ENCODE assay signal across 10 cellular contexts in genomic region chr17:3887811-3888210, GRCh38. TPM values are rescaled to one million over a fixed set of nuclear protein-coding genes. Genes with fewer than 3 reads are reported as not detected.
DNase-seq lines count a peak whose midpoint lies in the region; ATAC-seq and TF ChIP-seq lines count a peak whose summit lies in the region.
"Had no signal": no experiment of that assay in that cellular context is flagged by ENCODE, and none has a peak within 500 bp of the region (broad histone marks: within the 10 kb centered on the region; RNA-seq: fewer than 3 reads in every experiment).

No MANE protein-coding gene starts in this region.

- H4K20me1 ChIP-seq in Karpas-422 (ENCODE audit: insufficient read depth, low read depth, low read length), result peaks cover 15% of the 10 kb centered on the region; the same call in 1 of the 2 replicates

- intact Hi-C loops in ovary (cut with DNase I), result no loop called here

- no peaks in the 10 kb centered on the region for H3K9me3 Mint-ChIP-seq in mesothelial cell of epicardium

- TF ChIP-seq CTCF in ovary (IDR thresholded peaks at IDR 0.05) (no peak), mesothelial cell of epicardium (IDR thresholded peaks at IDR 0.05; ENCODE audit: unreplicated experiment) (no peak)

- H3K4me3 ChIP-seq in Karpas-422 (ENCODE audit: low read length) (no peak overlapping the region), duodenal mucosa (ENCODE audit: low read depth in 1 of 2, low read length in 2 of 2) (no peak overlapping the region), ovary (no peak overlapping the region)

- H2AFZ ChIP-seq in Karpas-422 (ENCODE audit: low read length), result no peak overlapping the region

- TF ChIP-seq EP300 in ovary (IDR thresholded peaks at IDR 0.05), result no peak

- no peak overlapping the region for H3K4me3 Mint-ChIP-seq in mesothelial cell of epicardium

- H3K27ac ChIP-seq in Karpas-422 (ENCODE audit: low read length), result no peak overlapping the region
- H3K27ac ChIP-seq in duodenal mucosa (ENCODE audit: low read depth, low read length), result peak overlapping the region; percentile 78
- peak overlapping the region; percentile 87 to 95 for H3K27ac ChIP-seq in ovary

- TF ChIP-seq POLR2A in ovary (IDR thresholded peaks at IDR 0.05), result no peak

- H3K4me2 ChIP-seq in Karpas-422 (ENCODE audit: low read depth, low read length, poor library complexity, severe bottlenecking), result no peak overlapping the region

- H3K4me1 Mint-ChIP-seq in mesothelial cell of epicardium, result peaks cover 31% of the 10 kb centered on the region

- H3K4me1 ChIP-seq in Karpas-422 (ENCODE audit: low read length) (peaks cover 30% of the 10 kb centered on the region), duodenal mucosa (ENCODE audit: control insufficient read depth in 1 of 2, insufficient read depth in 2 of 2, low read length in 2 of 2) (peaks cover 35 to 63% of the 10 kb centered on the region in 2 donors), ovary (ENCODE audit: insufficient read depth) (peaks cover 8% of the 10 kb centered on the region)

- no peak for ATAC-seq in GM21717 (IDR thresholded peaks at IDR 0.05; ENCODE audit: unreplicated experiment)

- H3K27me3 ChIP-seq in Karpas-422 (ENCODE audit: low read length) (no peaks in the 10 kb centered on the region), duodenal mucosa (ENCODE audit: control insufficient read depth in 1 of 2, insufficient read depth in 2 of 2, low read length in 2 of 2) (no peaks in the 10 kb centered on the region), ovary (no peaks in the 10 kb centered on the region)

- no peak overlapping the region for H3K9ac ChIP-seq in Karpas-422 (ENCODE audit: low read length)
- H3K9ac ChIP-seq in duodenal mucosa (ENCODE audit: low read depth in 1 of 2, low read length in 2 of 2), result peak overlapping the region; percentile 20 to 39

- H3K9me3 ChIP-seq in Karpas-422 (ENCODE audit: low read length) (no peaks in the 10 kb centered on the region), duodenal mucosa (ENCODE audit: control insufficient read depth in 1 of 2, low read length in 2 of 2) (no peaks in the 10 kb centered on the region), ovary (no peaks in the 10 kb centered on the region)

- no peaks in the 10 kb centered on the region for H3K36me3 ChIP-seq in Karpas-422 (ENCODE audit: insufficient read depth, low read length)
- peaks cover 0 to 10% of the 10 kb centered on the region in 2 donors for H3K36me3 ChIP-seq in duodenal mucosa (ENCODE audit: control insufficient read depth in 1 of 2, insufficient read depth in 2 of 2, low read length in 2 of 2)
- no peaks in the 10 kb centered on the region for H3K36me3 ChIP-seq in ovary

- H3K9me2 ChIP-seq in Karpas-422 (replicated peaks; ENCODE audit: insufficient read depth, low read length), result no peaks in the 10 kb centered on the region

- DNase-seq in CD1c-positive myeloid dendritic cell (ENCODE audit: extremely low spot score) (peak; percentile 17), Karpas-422 (peak; percentile 54), ovary (no peak), mesothelial cell of epicardium (ENCODE audit: low spot score in 2 of 2, unreplicated experiment in 2 of 2) (no peak)
- no peak for DNase-seq in effector CD4-positive, alpha-beta T cell
- DNase-seq in activated CD8-positive, alpha-beta memory T cell treated with anti-CD3 and anti-CD28 coated beads for 24 hours, result no peak
- DNase-seq: activated naive CD4-positive, alpha-beta T cell treated with Interleukin-2 at 50 U/mL for 16 hours; stimulated activated naive CD4-positive, alpha-beta T cell treated with Interleukin-2 at 50 U/mL for 16 hours had no signal

- no peaks in the 10 kb centered on the region for H3K36me3 Mint-ChIP-seq in mesothelial cell of epicardium

- H3K79me2 ChIP-seq in Karpas-422 (ENCODE audit: low read length), result no peaks in the 10 kb centered on the region

- WGBS in ovary, 3 donors, result 80 to 84% (median 82%) methylated on average over 9 of the region's 9 CpGs

- H3K27ac Mint-ChIP-seq in mesothelial cell of epicardium, result no peak overlapping the region

- H3K27me3 Mint-ChIP-seq in mesothelial cell of epicardium (ENCODE audit: low read depth), result peaks cover 22% of the 10 kb centered on the region

RNA-seq across cellular contexts. Expression of gene CAMKK1, which starts 5.0 kb away (rescaled TPM):
- total RNA-seq in Karpas-422 (2014; rRNA removed; shearing (Covaris generic); ENCODE audit: low replicate concordance), result 0.07 and 0.58 TPM in 2 replicates
- total RNA-seq in ovary (10 to 100 TPM in 3 of 7 donors, 1 to 10 TPM in 4; 4.7 to 15.1 (median 9.8) TPM), mesothelial cell of epicardium (3.8 to 4.3 TPM (median 4.3 TPM) in 3 replicates)
- polyA plus RNA-seq in ovary, result 1 to 10 TPM; 2.8 to 4.6 TPM

RNA-seq across cellular contexts. Expression of gene P2RX1, which starts 28.5 kb away (rescaled TPM):
- not detected in 2 replicates for total RNA-seq in Karpas-422 (2014; rRNA removed; shearing (Covaris generic); ENCODE audit: low replicate concordance)
- total RNA-seq in ovary (1 to 10 TPM in 2 of 7 donors, under 1 TPM in 5; 0.24 to 3.0 (median 0.65) TPM), mesothelial cell of epicardium (0.16 to 0.22 TPM (median 0.18 TPM) in 3 replicates)
- polyA plus RNA-seq in ovary, result 1 to 10 TPM; 3.2 to 4.6 TPM

RNA-seq across cellular contexts. Expression of gene NCBP3, which starts 41.8 kb away (rescaled TPM):
- total RNA-seq in Karpas-422 (2014; rRNA removed; shearing (Covaris generic); ENCODE audit: low replicate concordance), result 10.1 and 17.0 TPM in 2 replicates
- total RNA-seq in ovary, result 10 to 100 TPM; 15.7 to 43.2 (median 37.6) TPM
- 10 to 100 TPM; 17.7 to 38.9 TPM for polyA plus RNA-seq in ovary
- 88.8 to 97.0 TPM (median 91.4 TPM) in 3 replicates for total RNA-seq in mesothelial cell of epicardium

Comparison
In these comparisons a context has a peak if more than half of its experiments do, and no peak if none do; other contexts are left out.
1. DNase-seq: peak in CD1c-positive myeloid dendritic cell (single experiment) and Karpas-422 (single experiment); none in ovary (0 of 5), mesothelial cell of epicardium (0 of 2), effector CD4-positive, alpha-beta T cell (single experiment) and activated CD8-positive, alpha-beta memory T cell treated with anti-CD3 and anti-CD28 coated beads for 24 hours (single experiment).